8 cellular contexts compared by ENCODE assay signal in genomic region chr5:69369369-69370121, GRCh38. TPM values are rescaled to one million over a fixed set of nuclear protein-coding genes. Genes with fewer than 3 reads are reported as not detected.
DNase-seq lines count a peak whose midpoint lies in the region; ATAC-seq and TF ChIP-seq lines count a peak whose summit lies in the region.

AK6 (minus strand) TSS chr5:69369520; CDS start chr5:69369490, 30 bp downstream.
A gene with protein sequence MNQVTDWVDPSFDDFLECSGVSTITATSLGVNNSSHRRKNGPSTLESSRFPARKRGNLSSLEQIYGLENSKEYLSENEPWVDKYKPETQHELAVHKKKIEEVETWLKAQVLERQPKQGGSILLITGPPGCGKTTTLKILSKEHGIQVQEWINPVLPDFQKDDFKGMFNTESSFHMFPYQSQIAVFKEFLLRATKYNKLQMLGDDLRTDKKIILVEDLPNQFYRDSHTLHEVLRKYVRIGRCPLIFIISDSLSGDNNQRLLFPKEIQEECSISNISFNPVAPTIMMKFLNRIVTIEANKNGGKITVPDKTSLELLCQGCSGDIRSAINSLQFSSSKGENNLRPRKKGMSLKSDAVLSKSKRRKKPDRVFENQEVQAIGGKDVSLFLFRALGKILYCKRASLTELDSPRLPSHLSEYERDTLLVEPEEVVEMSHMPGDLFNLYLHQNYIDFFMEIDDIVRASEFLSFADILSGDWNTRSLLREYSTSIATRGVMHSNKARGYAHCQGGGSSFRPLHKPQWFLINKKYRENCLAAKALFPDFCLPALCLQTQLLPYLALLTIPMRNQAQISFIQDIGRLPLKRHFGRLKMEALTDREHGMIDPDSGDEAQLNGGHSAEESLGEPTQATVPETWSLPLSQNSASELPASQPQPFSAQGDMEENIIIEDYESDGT (plus strand): TSS chr5:69369818. CDS start chr5:69372209, 2,391 bp downstream.
A gene with protein sequence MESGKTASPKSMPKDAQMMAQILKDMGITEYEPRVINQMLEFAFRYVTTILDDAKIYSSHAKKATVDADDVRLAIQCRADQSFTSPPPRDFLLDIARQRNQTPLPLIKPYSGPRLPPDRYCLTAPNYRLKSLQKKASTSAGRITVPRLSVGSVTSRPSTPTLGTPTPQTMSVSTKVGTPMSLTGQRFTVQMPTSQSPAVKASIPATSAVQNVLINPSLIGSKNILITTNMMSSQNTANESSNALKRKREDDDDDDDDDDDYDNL (minus strand): TSS chr5:69369520. CDS start chr5:69365737, 3,783 bp downstream.

- intact Hi-C loops in activated B cell treated with CpG ODN at 0.5 μM for 24 hours (cut with micrococcal nuclease) (loop anchor here (1.0 kb wide), 7 partner anchors 37 to 327 kb away; partner anchors contain the start of genes CCDC125, CCNB1, CDK7 and CENPH), spleen (cut with DNase I; ENCODE audit: low total_unique reads) (loop anchor here (10.0 kb wide), 1 partner anchor 275 kb away; the partner anchor contains the start of gene SLC30A5)

- no peaks in the 10 kb centered on the region for H3K9me3 Mint-ChIP-seq in activated B cell treated with CpG ODN at 0.5 μM for 24 hours

- H3K36me3 ChIP-seq in spleen = peaks cover under 1 to 42% (median 25%) of the 10 kb centered on the region in 6 donors

- H3K9me3 ChIP-seq in AG04450 (ENCODE audit: control insufficient read depth, insufficient read depth, low read length) (no peaks in the 10 kb centered on the region), spleen (no peaks in the 10 kb centered on the region)

- CTCF ChIA-PET in AG04450 (lab: Charles Lee) (interaction anchor here (1.0 to 1.5 kb wide), 3 partner anchors 276 to 327 kb away, joined by 3 to 9 read pairs (median 6); partner anchors contain the start of gene SLC30A5), activated B cell treated with CpG ODN at 0.5 μM for 24 hours (lab: Charles Lee) (interaction anchor here (1.7 kb wide), 1 partner anchor 276 kb away, joined by 8 read pairs; the partner anchor contains the start of gene SLC30A5)

- POLR2A ChIA-PET in AG04450 (lab: Yijun Ruan, JAX) (interaction anchor here (0.5 to 1.7 kb wide), 5 partner anchors 13 to 276 kb away, joined by 3 to 7 read pairs (median 4); partner anchors contain the start of genes CCDC125 and SLC30A5), activated B cell treated with CpG ODN at 0.5 μM for 24 hours (lab: Charles Lee) (interaction anchor here (0.7 to 1.3 kb wide), 4 partner anchors 35 to 276 kb away, joined by 3 to 13 read pairs (median 4); partner anchors contain the start of genes CCDC125 and CDK7)

- H3K4me1 Mint-ChIP-seq in activated B cell treated with CpG ODN at 0.5 μM for 24 hours = peaks cover 53% of the 10 kb centered on the region

- peaks cover 21 to 76% (median 50%) of the 10 kb centered on the region in 6 donors for H3K4me1 ChIP-seq in spleen

- H3K4me3 ChIP-seq in AG04450 (ENCODE audit: low read depth, low read length) (peak within 1 kb of the TSS; percentile 95), spleen (peak within 1 kb of the TSS; percentile 54 to 97 (median 88))

- WGBS in spleen, 5 donors = 0 to 1% (median 1%) methylated on average over 27 to 63 of the region's 63 CpGs

- no peaks in the 10 kb centered on the region for H3K27me3 ChIP-seq in AG04450 (ENCODE audit: control insufficient read depth, insufficient read depth, low read length)
- no peaks in the 10 kb centered on the region for H3K27me3 ChIP-seq in spleen (replicated peaks in 1 of 7)

- TF ChIP-seq POLR2A in spleen (IDR thresholded peaks at IDR 0.05) = peak; percentile 21 to 62 (median 58)

- peak; percentile 94 for ATAC-seq in GM18909 (IDR thresholded peaks at IDR 0.05; ENCODE audit: poor library complexity, unreplicated experiment)
- ATAC-seq in HG03175 (IDR thresholded peaks at IDR 0.05; ENCODE audit: unreplicated experiment) = peak; percentile 94
- ATAC-seq in activated B cell treated with CpG ODN at 0.5 μM for 24 hours (ENCODE audit: low read depth) = peak; percentile 94

- peak within 1 kb of the TSS; percentile 98 for H3K27ac Mint-ChIP-seq in activated B cell treated with CpG ODN at 0.5 μM for 24 hours

- TF ChIP-seq CTCF in AG04450 (IDR thresholded peaks at IDR 0.05; ENCODE audit: low read depth, low read length) (no peak), activated B cell treated with CpG ODN at 0.5 μM for 24 hours (IDR thresholded peaks at IDR 0.05) (no peak), spleen (IDR thresholded peaks at IDR 0.05 in 8 of 11, conservative IDR thresholded peaks at IDR 0.05 in 3 of 11) (peak in 4 of 11 experiments; percentile 6 to 22 (median 14))

- DNase-seq in AG04450 (ENCODE audit: low read depth, low spot score) (peak; percentile 71), NCI-H226 (peak; percentile 87), activated B cell treated with CpG ODN at 0.5 μM for 24 hours (peak; percentile 93), caudate nucleus (lab: John Stamatoyannopoulos, UW) (peak; percentile 62 to 99 (median 92)), inferior parietal cortex (ENCODE audit: extremely low spot score) (peak; percentile 88), spleen (peak; percentile 99)

- peak within 1 kb of the TSS; percentile 97 for H3K4me3 Mint-ChIP-seq in activated B cell treated with CpG ODN at 0.5 μM for 24 hours

- peaks cover 36% of the 10 kb centered on the region for H3K36me3 Mint-ChIP-seq in activated B cell treated with CpG ODN at 0.5 μM for 24 hours (ENCODE audit: low read depth)

- H3K27me3 Mint-ChIP-seq in activated B cell treated with CpG ODN at 0.5 μM for 24 hours = no peaks in the 10 kb centered on the region

- H3K27ac ChIP-seq in AG04450 (ENCODE audit: low read depth, low read length) = peak within 1 kb of the TSS; percentile 89
- peak within 1 kb of the TSS; percentile 99 for H3K27ac ChIP-seq in caudate nucleus (ENCODE audit: low read depth, low read length)
- H3K27ac ChIP-seq in spleen = peak within 1 kb of the TSS; percentile 96 to 100 (median 98)

RNA-seq across cellular contexts. Expression of gene AK6, which starts in this region (rescaled TPM):
- polyA plus RNA-seq in AG04450 (2011; rRNA removed) = 57.4 and 92.4 TPM in 2 replicates
- polyA minus RNA-seq in AG04450 (2011; rRNA and poly(A)+ RNA removed) = 12.0 and 18.5 TPM in 2 replicates
- 38.6 and 39.3 TPM in 2 replicates for total RNA-seq in activated B cell treated with CpG ODN at 0.5 μM for 24 hours
- 10 to 100 TPM; 16.9 to 31.7 (median 24.0) TPM for total RNA-seq in spleen
- polyA plus RNA-seq in spleen = 10 to 100 TPM; 28.1 to 39.7 (median 30.6) TPM

RNA-seq across cellular contexts. Expression of the second gene that starts in this region (rescaled TPM):
- polyA plus RNA-seq in AG04450 (2011; rRNA removed) (19.4 and 20.5 TPM in 2 replicates), spleen (10 to 100 TPM; 13.0 to 16.9 (median 15.2) TPM)
- 19.0 and 19.5 TPM in 2 replicates for polyA minus RNA-seq in AG04450 (2011; rRNA and poly(A)+ RNA removed)
- total RNA-seq in activated B cell treated with CpG ODN at 0.5 μM for 24 hours (25.9 and 30.6 TPM in 2 replicates), spleen (10 to 100 TPM; 15.2 to 28.5 (median 21.4) TPM)

RNA-seq across cellular contexts. Expression of the third gene that starts in this region (rescaled TPM):
- polyA plus RNA-seq in AG04450 (2011; rRNA removed) (171 and 207 TPM in 2 replicates), spleen (10 to 100 TPM; 51.5 to 61.6 (median 60.1) TPM)
- 50.9 and 59.9 TPM in 2 replicates for polyA minus RNA-seq in AG04450 (2011; rRNA and poly(A)+ RNA removed)
- total RNA-seq in activated B cell treated with CpG ODN at 0.5 μM for 24 hours (44.7 and 45.4 TPM in 2 replicates), spleen (10 to 100 TPM; 33.5 to 38.9 (median 36.2) TPM)

Comparison
In these comparisons a context has a peak if more than half of its experiments do, and no peak if none do; other contexts are left out.
1. Peak in every context shown above with its lines: DNase-seq, ATAC-seq, H3K4me3 ChIP-seq and H3K27ac ChIP-seq.